ENCODE assay signal across 8 cellular contexts in the genomic region with DNA sequence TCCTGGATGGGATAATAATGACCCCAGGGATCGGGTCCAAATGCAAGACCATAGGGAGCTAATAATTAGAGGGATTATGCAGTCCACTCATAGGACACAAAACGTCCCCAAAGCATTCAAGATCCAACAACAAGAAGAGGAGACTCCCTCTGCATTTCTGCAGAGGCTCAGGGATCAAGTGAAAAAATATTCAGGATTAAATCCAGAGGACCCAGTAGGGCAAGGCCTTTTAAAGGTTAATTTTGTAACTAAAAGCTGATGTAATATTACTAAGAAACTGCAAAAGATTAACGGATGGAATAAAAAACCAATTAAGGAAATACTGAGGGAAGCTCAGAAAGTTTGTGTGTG. TPM values are rescaled to one million over a fixed set of nuclear protein-coding genes. Genes with fewer than 3 reads are reported as not detected.
DNase-seq lines count a peak whose midpoint lies in the region; ATAC-seq and TF ChIP-seq lines count a peak whose summit lies in the region.

No MANE protein-coding gene starts in this region.

- H3K4me3 ChIP-seq in right atrium auricular region (peak overlapping the region in 1 of 2 donors; percentile 52), body of pancreas (no peak overlapping the region), mucosa of stomach (ENCODE audit: low read length) (no peak overlapping the region)

- H3K9ac ChIP-seq in mucosa of stomach (ENCODE audit: low read length): peak overlapping the region; percentile 72

- 13 to 17% methylated on average over 3 of the region's 3 CpGs for whole genome bisulfite sequencing in body of pancreas, 2 donors

- intact Hi-C loops in cardiac septum (cut with DNase I) (no loop called here), body of pancreas (cut with DNase I) (no loop called here)

- TF ChIP-seq POLR2A in body of pancreas (IDR thresholded peaks at IDR 0.05): no peak

- peak overlapping the region; percentile 85 to 90 for H3K27ac ChIP-seq in right atrium auricular region
- H3K27ac ChIP-seq in body of pancreas: peak overlapping the region; percentile 65 to 88 (median 76)

- H3K27me3 ChIP-seq in right atrium auricular region (no peaks in the 10 kb centered on the region), body of pancreas (no peaks in the 10 kb centered on the region), mucosa of stomach (ENCODE audit: control insufficient read depth, insufficient read depth, low read length) (no peaks in the 10 kb centered on the region)

- H3K9me3 ChIP-seq in right atrium auricular region (no peaks in the 10 kb centered on the region), body of pancreas (no peaks in the 10 kb centered on the region), mucosa of stomach (ENCODE audit: control insufficient read depth, low read length) (no peaks in the 10 kb centered on the region)

- ATAC-seq in body of pancreas (no peak), esophagus mucosa (no peak), HG03159 (IDR thresholded peaks at IDR 0.05; ENCODE audit: unreplicated experiment) (no peak)

- no peaks in the 10 kb centered on the region for H3K36me3 ChIP-seq in right atrium auricular region
- no peaks in the 10 kb centered on the region for H3K36me3 ChIP-seq in body of pancreas (replicated peaks in 1 of 2; ENCODE audit: insufficient read depth in 1 of 2, low read depth in 2 of 2)
- H3K36me3 ChIP-seq in mucosa of stomach (ENCODE audit: control insufficient read depth, insufficient read depth, low read length): no peaks in the 10 kb centered on the region

- H3K4me1 ChIP-seq in right atrium auricular region (peaks cover 0 to 46% of the 10 kb centered on the region in 2 donors), body of pancreas (peaks cover 44% of the 10 kb centered on the region), mucosa of stomach (ENCODE audit: control insufficient read depth, insufficient read depth, low read length) (peaks cover 36% of the 10 kb centered on the region)

- DNase-seq in right atrium auricular region (ENCODE audit: low spot score) (no peak), cardiac septum (ENCODE audit: low spot score) (no peak), body of pancreas (no peak), NCI-H345 (lab: John Stamatoyannopoulos, UW) (no peak)
- DNase-seq in stimulated activated CD4-positive, alpha-beta T cell treated with anti-CD3 and anti-CD28 coated beads, Interleukin-2, amount 100 ng/mL, for 48 hours: no peak

- TF ChIP-seq CTCF in right atrium auricular region (IDR thresholded peaks at IDR 0.05): no peak
- no peak for TF ChIP-seq CTCF in body of pancreas (IDR thresholded peaks at IDR 0.05)

RNA-seq across cellular contexts. Expression of a gene that starts 22.2 kb away (rescaled TPM):
- total RNA-seq in right atrium auricular region (100 to 1,000 TPM; 272 to 536 TPM), cardiac septum (268 TPM), body of pancreas (100 to 1,000 TPM; 104 to 281 TPM), esophagus mucosa (100 TPM)
